ENCODE assay signal across 8 cellular contexts in the genomic region with DNA sequence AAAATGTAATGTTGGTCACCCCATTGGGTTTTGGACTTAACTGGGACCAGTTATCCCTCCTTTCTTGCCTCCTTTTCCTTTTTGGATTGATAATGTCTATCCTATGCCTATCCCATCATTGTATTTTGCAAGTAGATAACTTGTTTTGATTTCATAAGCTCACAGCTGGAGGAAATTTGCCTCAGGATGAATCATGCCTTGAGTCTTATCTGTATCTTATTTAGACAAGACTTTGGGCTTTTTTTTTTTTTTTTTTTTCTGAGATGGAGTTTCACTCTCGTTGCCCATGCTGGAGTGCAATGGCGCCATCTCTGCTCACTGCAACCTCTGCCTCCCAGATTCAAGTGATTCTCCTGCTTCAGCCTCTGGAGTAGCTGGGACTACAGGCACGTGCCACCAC.
A peak's percentile ranks its signal among the peaks of the same experiment; 100 is the strongest.
DNase-seq lines count a peak whose midpoint lies in the region; ATAC-seq, FAIRE-seq and TF ChIP-seq lines count a peak whose summit lies in the region.
"Not testable (repeated sequence)": the region's sequence is repeated elsewhere in the genome, so short reads cannot be mapped to it uniquely, and the experiment has no call there.

No MANE protein-coding gene starts in this region.

- FAIRE-seq in H1 (lab: Jason Lieb, UNC) = not testable (repeated sequence)

- in situ Hi-C loops in IMR-90 (cut with MboI; ENCODE audit: low sequenced_read_pairs); astrocyte of the spinal cord (cut with HindIII; ENCODE audit: low sequenced_read_pairs): not testable (repeated sequence)

- not testable (repeated sequence) for H4K12ac ChIP-seq in trophoblast cell (ENCODE audit: low read depth, low read length)

- dilution Hi-C loops in IMR-90 (cut with HindIII; ENCODE audit: low sequenced_read_pairs, unreplicated experiment) = not testable (repeated sequence)

- CTCF ChIA-PET in IMR-90 (lab: Yijun Ruan, JAX) = interaction anchor here (0.6 kb wide), 4 partner anchors 12 to 873 kb away, joined by 3 to 6 read pairs (median 4); no protein-coding TSS in a partner anchor
- CTCF ChIA-PET in H1 (lab: Charles Lee; ENCODE audit: partially characterized antibody) = interaction anchor here (1.0 to 1.7 kb wide), 4 partner anchors 8 to 35 kb away, joined by 3 to 9 read pairs (median 4); no protein-coding TSS in a partner anchor

- not testable (repeated sequence) for H2AFZ ChIP-seq in IMR-90 (replicated peaks; ENCODE audit: low read length, poor library complexity); H1 (ENCODE audit: low read length); trophoblast cell (ENCODE audit: insufficient read depth, low read length, poor library complexity)

- not testable (repeated sequence) for H4K8ac ChIP-seq in IMR-90 (ENCODE audit: low read depth in 2 of 2, low read length in 2 of 2); H1 (ENCODE audit: extremely low read depth, insufficient read depth, low read length); trophoblast cell (ENCODE audit: low read depth, low read length)

- H2AK9ac ChIP-seq in IMR-90 (replicated peaks; ENCODE audit: low read depth, low read length, poor library complexity) = not testable (repeated sequence)

- not testable (repeated sequence) for TF ChIP-seq RAD21 in IMR-90 (IDR thresholded peaks at IDR 0.05; ENCODE audit: low read length)
- TF ChIP-seq RAD21 in H1 (IDR thresholded peaks at IDR 0.05 in 1 of 2, conservative IDR thresholded peaks at IDR 0.05 in 1 of 2; ENCODE audit: low read depth in 2 of 2, low read length in 2 of 2) = peak; percentile 6 to 17; a peak in 2 of 4 replicates

- TF ChIP-seq POLR2A in IMR-90 (IDR thresholded peaks at IDR 0.05; ENCODE audit: low read depth, low read length); H1 (IDR thresholded peaks at IDR 0.05; ENCODE audit: control extremely low read depth in 1 of 2, low read depth in 2 of 2, low read length in 2 of 2): not testable (repeated sequence)

- H3K9me1 ChIP-seq in IMR-90 (ENCODE audit: insufficient read depth, low read length) = not testable (repeated sequence)

- not testable (repeated sequence) for BruUV-seq in IMR-90 (replicated peaks; lab: Mats Ljungman, UMichigan)

- not testable (repeated sequence) for H3K79me1 ChIP-seq in IMR-90 (ENCODE audit: low read depth in 1 of 2, low read length in 2 of 2); H1 (ENCODE audit: low read depth, low read length); trophoblast cell (ENCODE audit: low read length)

- no CpG with 5 or more reads among the region's 3 CpGs for WGBS in IMR-90 (ENCODE audit: extremely low coverage in 2 of 2, insufficient read length in 1 of 2), 2 experiments
- WGBS in H1 (ENCODE audit: extremely low coverage in 1 of 2, insufficient coverage in 1 of 2, insufficient read length in 1 of 2, insufficient replicate concordance in 2 of 2, low coverage in 1 of 2, low lambda C conversion rate in 2 of 2, missing lambda C conversion rate in 1 of 2), 2 experiments = 87% methylated on average over 2 of the region's 3 CpGs; no CpG with 5 or more reads in 1 of the 2 experiments
- no CpG with 5 or more reads among the region's 3 CpGs for WGBS in trophoblast cell (ENCODE audit: extremely low coverage, insufficient coverage, insufficient read length)

- not testable (repeated sequence) for TF ChIP-seq CTCF in AG09309 (IDR thresholded peaks at IDR 0.05; ENCODE audit: control insufficient read depth, insufficient read depth, low read depth, low read length, missing control alignments); IMR-90 (conservative IDR thresholded peaks at IDR 0.05; ENCODE audit: low read depth, low read length); astrocyte of the spinal cord (IDR thresholded peaks at IDR 0.05; ENCODE audit: low read depth, low read length); H1 (IDR thresholded peaks at IDR 0.05; ENCODE audit: control extremely low read depth in 1 of 3, insufficient read depth in 1 of 3, low read depth in 1 of 3, low read length in 3 of 3)

- intact Hi-C loops in IMR-90 (cut with micrococcal nuclease) = not testable (repeated sequence)

- H4K20me1 ChIP-seq in IMR-90 (ENCODE audit: insufficient read depth, low read length); H1 (replicated peaks in 1 of 2; ENCODE audit: control insufficient read depth in 1 of 2, insufficient read depth in 2 of 2, low read length in 2 of 2): not testable (repeated sequence)

- H3K23me2 ChIP-seq in H1 (ENCODE audit: low read depth, low read length) = not testable (repeated sequence)

- not testable (repeated sequence) for TF ChIP-seq EP300 in H1 (IDR thresholded peaks at IDR 0.05; ENCODE audit: borderline replicate concordance in 1 of 2, low read depth in 2 of 2, low read length in 2 of 2)

- not testable (repeated sequence) for H2BK20ac ChIP-seq in IMR-90 (ENCODE audit: low read depth, low read length); H1 (ENCODE audit: low read length)

- not testable (repeated sequence) for H3K27ac ChIP-seq in IMR-90 (ENCODE audit: insufficient read depth, low read length); H1 (ENCODE audit: low read depth, low read length); trophoblast cell (ENCODE audit: low read depth, low read length)

- not testable (repeated sequence) for H4K91ac ChIP-seq in IMR-90 (ENCODE audit: insufficient read depth, low read depth, low read length); H1 (replicated peaks; ENCODE audit: insufficient read length, low read length); trophoblast cell (ENCODE audit: low read depth, low read length)

- POLR2A ChIA-PET in IMR-90 (lab: Charles Lee; ENCODE audit: unreplicated experiment); H1 (lab: Charles Lee; ENCODE audit: partially characterized antibody): not testable (repeated sequence)

- not testable (repeated sequence) for H3K4me3 ChIP-seq in AG09309 (ENCODE audit: control insufficient read depth, low read depth, low read length); IMR-90 (ENCODE audit: insufficient read depth, low read depth, low read length); astrocyte of the spinal cord (ENCODE audit: low read depth, low read length); H1 (ENCODE audit: extremely low read depth in 1 of 4, insufficient read depth in 2 of 4, low read depth in 3 of 4, low read length in 4 of 4); trophoblast cell (ENCODE audit: low read depth, low read length)

- H3K27me3 ChIP-seq in IMR-90 (ENCODE audit: control insufficient read depth, insufficient read depth, low read length); H1 (replicated peaks in 1 of 4; ENCODE audit: control insufficient read depth in 3 of 4, extremely low read depth in 1 of 4, insufficient read depth in 3 of 4, low read length in 3 of 4); trophoblast cell (ENCODE audit: insufficient read depth, low read length): not testable (repeated sequence)

- H3K18ac ChIP-seq in IMR-90 (ENCODE audit: low read depth, low read length); H1 (ENCODE audit: extremely low read depth, low read length); trophoblast cell (ENCODE audit: low read length): not testable (repeated sequence)

- H4K5ac ChIP-seq in IMR-90 (ENCODE audit: low read depth, low read length); H1 (ENCODE audit: insufficient read length, low read depth, low read length): not testable (repeated sequence)

- ATAC-seq in IMR-90 (ENCODE audit: low read depth) = peak; percentile 63

- H2BK5ac ChIP-seq in IMR-90 (ENCODE audit: low read depth, low read length, poor library complexity, severe bottlenecking); H1 (ENCODE audit: low read depth, low read length); trophoblast cell (ENCODE audit: low read depth, low read length, poor library complexity): not testable (repeated sequence)

- not testable (repeated sequence) for H3K4me1 ChIP-seq in IMR-90 (ENCODE audit: control insufficient read depth, insufficient read depth, low read length); H1 (replicated peaks in 1 of 4; ENCODE audit: control insufficient read depth in 3 of 4, insufficient read depth in 4 of 4, low read length in 3 of 4); trophoblast cell (ENCODE audit: control insufficient read depth in 1 of 2, insufficient read depth in 2 of 2, low read length in 2 of 2)

- DNase-seq in AG09309 (ENCODE audit: low read depth) (peak; percentile 14), GM04504 (ENCODE audit: low read depth) (peak; percentile 10), IMR-90 (peak; percentile 66), RPMI7951 (ENCODE audit: low read depth) (peak; percentile 72), astrocyte of the spinal cord (ENCODE audit: low read depth, low spot score) (peak; percentile 20), fibroblast of peridontal ligament (ENCODE audit: extremely low read depth) (peak; percentile 16), trophoblast cell (peak; percentile 35 to 74)
- not testable (repeated sequence) for DNase-seq in H1 (ENCODE audit: low read depth in 1 of 2, low spot score in 2 of 2)

- not testable (repeated sequence) for H2BK15ac ChIP-seq in IMR-90 (ENCODE audit: low read depth, low read length); H1 (ENCODE audit: low read length)

- H3K14ac ChIP-seq in IMR-90 (replicated peaks; ENCODE audit: low read depth, low read length); H1 (ENCODE audit: insufficient read length); trophoblast cell (ENCODE audit: low read length): not testable (repeated sequence)

- H3K9me3 ChIP-seq in IMR-90 (ENCODE audit: control insufficient read depth, insufficient read depth, low read length); H1 (ENCODE audit: insufficient read depth in 2 of 2, low read depth in 1 of 2, low read length in 1 of 2); trophoblast cell (ENCODE audit: insufficient read depth, low read depth, low read length): not testable (repeated sequence)

- H3K36me3 ChIP-seq in IMR-90 (ENCODE audit: control insufficient read depth, insufficient read depth, low read length); H1 (ENCODE audit: control insufficient read depth in 2 of 4, insufficient read depth in 4 of 4, low read length in 3 of 4); trophoblast cell (ENCODE audit: control insufficient read depth in 1 of 2, insufficient read depth in 2 of 2, low read length in 2 of 2): not testable (repeated sequence)

- H2BK120ac ChIP-seq in IMR-90 (ENCODE audit: low read depth, low read length); H1 (replicated peaks; ENCODE audit: low read depth, low read length); trophoblast cell (ENCODE audit: insufficient read depth, low read length, poor library complexity): not testable (repeated sequence)

- not testable (repeated sequence) for H3K9ac ChIP-seq in IMR-90 (ENCODE audit: low read depth, low read length); H1 (replicated peaks in 1 of 4; ENCODE audit: extremely low read depth in 1 of 4, low read depth in 3 of 4, low read length in 3 of 4); trophoblast cell (ENCODE audit: low read length)

- H3K23ac ChIP-seq in IMR-90 (ENCODE audit: low read depth, low read length); H1 (ENCODE audit: insufficient read length); trophoblast cell (ENCODE audit: low read length): not testable (repeated sequence)

- not testable (repeated sequence) for H3K4ac ChIP-seq in IMR-90 (ENCODE audit: low read depth, low read length); H1 (replicated peaks; ENCODE audit: insufficient read length, low read depth, low read length); trophoblast cell (ENCODE audit: low read depth, low read length)

- not testable (repeated sequence) for H3K79me2 ChIP-seq in H1 (ENCODE audit: control insufficient read depth in 1 of 2, insufficient read depth in 2 of 2, low read length in 2 of 2); trophoblast cell (ENCODE audit: control insufficient read depth, insufficient read depth, low read length, poor library complexity)

- not testable (repeated sequence) for H2AK5ac ChIP-seq in IMR-90 (ENCODE audit: low read depth, low read length); H1 (ENCODE audit: low read depth, low read length); trophoblast cell (ENCODE audit: low read length)

- H3K56ac ChIP-seq in IMR-90 (ENCODE audit: extremely low read depth, insufficient read depth, low read length); H1 (replicated peaks; ENCODE audit: insufficient read length, low read depth, low read length): not testable (repeated sequence)

- not testable (repeated sequence) for H3K4me2 ChIP-seq in IMR-90 (ENCODE audit: low read depth, low read length); H1 (ENCODE audit: insufficient read depth in 1 of 2, low read depth in 2 of 2, low read length in 2 of 2); trophoblast cell (ENCODE audit: low read length)

- H2BK12ac ChIP-seq in H1 (ENCODE audit: low read depth, low read length); trophoblast cell (ENCODE audit: low read length): not testable (repeated sequence)
